In the genomic region with DNA sequence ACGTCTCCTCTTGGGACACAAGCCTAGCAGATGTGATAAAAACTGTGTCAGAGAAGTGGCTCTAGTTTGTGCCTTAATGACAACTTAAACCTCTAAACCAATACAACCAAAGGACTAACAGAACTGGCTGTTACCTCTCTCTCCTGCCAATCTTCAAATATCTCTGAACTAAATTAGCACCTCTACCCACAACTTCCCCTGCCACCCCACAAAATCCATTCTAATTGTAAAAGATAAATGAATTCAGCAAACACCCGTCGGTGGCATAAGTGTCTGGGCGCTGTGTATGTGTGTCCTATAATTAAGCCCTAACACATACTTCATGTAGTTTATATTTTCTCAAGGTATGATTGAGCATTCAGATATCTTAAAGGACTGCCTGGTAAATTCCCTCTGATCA, we compare ENCODE assay signal across 15 cellular contexts.
DNase-seq lines count a peak whose midpoint lies in the region; ATAC-seq, FAIRE-seq and TF ChIP-seq lines count a peak whose summit lies in the region.
"Had no signal": no experiment of that assay in that cellular context is flagged by ENCODE, and none has a peak within 500 bp of the region (broad histone marks: within the 10 kb centered on the region; RNA-seq: fewer than 3 reads in every experiment).

No MANE protein-coding gene starts in this region.

- H3K9me3 ChIP-seq in Karpas-422 (ENCODE audit: low read length): no peaks in the 10 kb centered on the region
- H3K9me3 ChIP-seq in GM12878 (replicated peaks; ENCODE audit: control insufficient read depth, insufficient read depth, low read length): no peaks in the 10 kb centered on the region
- no peaks in the 10 kb centered on the region for H3K9me3 ChIP-seq in tibial artery
- H3K9me3 ChIP-seq: A549, SJSA1 had no signal

- H3K4me2 ChIP-seq in Karpas-422 (ENCODE audit: low read depth, low read length, poor library complexity, severe bottlenecking) (no peak overlapping the region), GM12878 (ENCODE audit: control insufficient read depth, insufficient read depth) (no peak overlapping the region)
- H3K4me2 ChIP-seq: A549 had no signal

- H3K4me1 Mint-ChIP-seq in natural killer cell treated with Interleukin-12 subunit alpha and Interleukin-12 subunit beta and Interleukin-15 and Interleukin-18, amount 100 ng/mL, for 72 hours (ENCODE audit: low read depth in 2 of 2): peaks cover 13 to 16% of the 10 kb centered on the region in 2 donors
- H3K4me1 Mint-ChIP-seq in activated naive CD4-positive, alpha-beta T cell treated with anti-CD3 and anti-CD28 coated beads for 36 hours (ENCODE audit: low read depth): peaks cover 4% of the 10 kb centered on the region

- H3K9me3 Mint-ChIP-seq in natural killer cell treated with Interleukin-12 subunit alpha and Interleukin-12 subunit beta and Interleukin-15 and Interleukin-18, amount 100 ng/mL, for 72 hours: no peaks in the 10 kb centered on the region
- H3K9me3 Mint-ChIP-seq in activated naive CD4-positive, alpha-beta T cell treated with anti-CD3 and anti-CD28 coated beads for 36 hours: no peaks in the 10 kb centered on the region

- 74% methylated on average over 4 of the region's 4 CpGs for WGBS in GM12878 (ENCODE audit: insufficient coverage, insufficient replicate concordance, low lambda C conversion rate, missing lambda C conversion rate)

- H3K4me3 ChIP-seq in Karpas-422 (ENCODE audit: low read length) (no peak overlapping the region), GM12878 (no peak overlapping the region), tibial artery (no peak overlapping the region)
- H3K4me3 ChIP-seq: A549, SJSA1 had no signal

- H3K27me3 ChIP-seq in Karpas-422 (ENCODE audit: low read length): no peaks in the 10 kb centered on the region
- no peaks in the 10 kb centered on the region for H3K27me3 ChIP-seq in GM12878 (replicated peaks in 1 of 2; ENCODE audit: control insufficient read depth in 2 of 2, insufficient read depth in 2 of 2, low read length in 1 of 2)
- no peaks in the 10 kb centered on the region for H3K27me3 ChIP-seq in tibial artery
- H3K27me3 ChIP-seq: SJSA1 had no signal

- no peak for FAIRE-seq in GM12878 (lab: Jason Lieb, UNC)
- FAIRE-seq: A549, GM12892 had no signal

- H3K9me2 ChIP-seq in Karpas-422 (replicated peaks; ENCODE audit: insufficient read depth, low read length): no peaks in the 10 kb centered on the region

- no peak for TF ChIP-seq POLR2A in GM12878 (IDR thresholded peaks at IDR 0.05; ENCODE audit: low read depth, low read length)

- TF ChIP-seq CTCF in GM12878 (IDR thresholded peaks at IDR 0.05 in 2 of 3, conservative IDR thresholded peaks at IDR 0.05 in 1 of 3; ENCODE audit: control insufficient read depth in 2 of 3, extremely low read depth in 1 of 3, insufficient read depth in 1 of 3, low read depth in 3 of 3, low read length in 3 of 3): no peak
- no peak for TF ChIP-seq CTCF in tibial artery (IDR thresholded peaks at IDR 0.05)

- peak overlapping the region; percentile 42 for H3K4me3 Mint-ChIP-seq in natural killer cell treated with Interleukin-12 subunit alpha and Interleukin-12 subunit beta and Interleukin-15 and Interleukin-18, amount 100 ng/mL, for 72 hours
- H3K4me3 Mint-ChIP-seq in activated naive CD4-positive, alpha-beta T cell treated with anti-CD3 and anti-CD28 coated beads for 36 hours: no peak overlapping the region

- H4K20me1 ChIP-seq in Karpas-422 (ENCODE audit: insufficient read depth, low read depth, low read length) (peaks cover 53% of the 10 kb centered on the region), GM12878 (ENCODE audit: control insufficient read depth, insufficient read depth) (no peaks in the 10 kb centered on the region)

- DNase-seq in NCI-H2171 treated with DMSO at 0.1 percent for 48 hours (lab: John Stamatoyannopoulos, UW) (peak; percentile 5), NCI-H2171 (lab: John Stamatoyannopoulos, UW) (no peak), Karpas-422 (peak; percentile 17), GM12878 (ENCODE audit: low read depth, low spot score) (no peak), tibial artery (no peak), H4 (ENCODE audit: low spot score) (no peak)
- no peak for DNase-seq in natural killer cell treated with Interleukin-12 subunit alpha and Interleukin-12 subunit beta and Interleukin-15 and Interleukin-18, amount 100 ng/mL, for 72 hours (ENCODE audit: low spot score)
- no peak for DNase-seq in activated naive CD4-positive, alpha-beta T cell treated with anti-CD3 and anti-CD28 coated beads for 36 hours
- DNase-seq: C1 segment of cervical spinal cord, DND-41, GDM1, H7 had no signal

- intact Hi-C loops in GM12878 (cut with micrococcal nuclease; ENCODE audit: unreplicated experiment) (no loop called here), tibial artery (cut with DNase I; ENCODE audit: low total_unique reads) (no loop called here)
- intact Hi-C loops in activated naive CD4-positive, alpha-beta T cell treated with anti-CD3 and anti-CD28 coated beads for 36 hours (cut with micrococcal nuclease): no loop called here

- H3K36me3 ChIP-seq in Karpas-422 (ENCODE audit: insufficient read depth, low read length) (no peaks in the 10 kb centered on the region), GM12878 (ENCODE audit: control insufficient read depth in 2 of 2, insufficient read depth in 2 of 2, low read length in 1 of 2) (peaks cover 0 to under 1% of the 10 kb centered on the region in 2 experiments; a peak in 1 of 4 replicates), tibial artery (no peaks in the 10 kb centered on the region)
- H3K36me3 ChIP-seq: SJSA1 had no signal

- no TSS peak for BruUV-seq in GM12878 (replicated peaks; lab: Mats Ljungman, UMichigan)

- H3K27me3 Mint-ChIP-seq in natural killer cell treated with Interleukin-12 subunit alpha and Interleukin-12 subunit beta and Interleukin-15 and Interleukin-18, amount 100 ng/mL, for 72 hours: peaks cover 0 to 6% of the 10 kb centered on the region in 2 donors
- no peaks in the 10 kb centered on the region for H3K27me3 Mint-ChIP-seq in activated naive CD4-positive, alpha-beta T cell treated with anti-CD3 and anti-CD28 coated beads for 36 hours (ENCODE audit: low read depth)

- no peak overlapping the region for H3K9ac ChIP-seq in Karpas-422 (ENCODE audit: low read length)
- no peak overlapping the region for H3K9ac ChIP-seq in GM12878 (ENCODE audit: control insufficient read depth, insufficient read depth, low read length)

- SMC1A ChIA-PET in GM12878 (lab: Charles Lee; ENCODE audit: uncharacterized antibody, unreplicated experiment): interaction anchor here (1.0 to 5.8 kb wide), 11 partner anchors 13 to 137 kb away, joined by 3 to 44 read pairs (median 4); no protein-coding TSS in a partner anchor

- H3K4me1 ChIP-seq in Karpas-422 (ENCODE audit: low read length): peaks cover 16% of the 10 kb centered on the region
- H3K4me1 ChIP-seq in GM12878 (ENCODE audit: control insufficient read depth, insufficient read depth, low read length): peaks cover 3% of the 10 kb centered on the region
- H3K4me1 ChIP-seq in tibial artery: no peaks in the 10 kb centered on the region
- H3K4me1 ChIP-seq: A549, SJSA1 had no signal

- POLR2A ChIA-PET in GM12878 (lab: Charles Lee): interaction anchor here (1.1 to 1.4 kb wide), 2 partner anchors 19 to 22 kb away, joined by 3 read pairs; no protein-coding TSS in a partner anchor

- TF ChIP-seq RAD21 in GM12878 (IDR thresholded peaks at IDR 0.05; ENCODE audit: insufficient read depth, low read depth, low read length): no peak

- TF ChIP-seq EP300 in GM12878 (IDR thresholded peaks at IDR 0.05; ENCODE audit: borderline replicate concordance in 1 of 2, control insufficient read depth in 1 of 2, low read depth in 2 of 2, low read length in 2 of 2): no peak

- H3K36me3 Mint-ChIP-seq in natural killer cell treated with Interleukin-12 subunit alpha and Interleukin-12 subunit beta and Interleukin-15 and Interleukin-18, amount 100 ng/mL, for 72 hours: no peaks in the 10 kb centered on the region
- no peaks in the 10 kb centered on the region for H3K36me3 Mint-ChIP-seq in activated naive CD4-positive, alpha-beta T cell treated with anti-CD3 and anti-CD28 coated beads for 36 hours (ENCODE audit: low read depth)

- H3K79me2 ChIP-seq in Karpas-422 (ENCODE audit: low read length) (no peaks in the 10 kb centered on the region), GM12878 (ENCODE audit: control insufficient read depth, insufficient read depth, low read length) (no peaks in the 10 kb centered on the region; the same call in 1 of the 2 replicates)

- CTCF ChIA-PET in GM12878 (lab: Yijun Ruan, JAX): interaction anchor here (0.7 to 3.7 kb wide), 3 partner anchors 13 to 50 kb away, joined by 3 to 16 read pairs (median 3); no protein-coding TSS in a partner anchor
- CTCF ChIA-PET in activated naive CD4-positive, alpha-beta T cell treated with anti-CD3 and anti-CD28 coated beads for 36 hours (lab: Charles Lee): interaction anchor here (0.7 kb wide), 1 partner anchor 322 kb away, joined by 7 read pairs; no protein-coding TSS in a partner anchor

- no peak overlapping the region for H2AFZ ChIP-seq in Karpas-422 (ENCODE audit: low read length)
- H2AFZ ChIP-seq in GM12878 (ENCODE audit: control insufficient read depth, low read depth, low read length): no peak overlapping the region

- RAD21 ChIA-PET in GM12878 (lab: Charles Lee; ENCODE audit: unreplicated experiment): interaction anchor here (0.9 to 1.7 kb wide), 6 partner anchors 21 to 165 kb away, joined by 3 to 7 read pairs (median 5); no protein-coding TSS in a partner anchor

- in situ Hi-C loops in GM12878 (cut with MboI): no loop called here

- H3K27ac Mint-ChIP-seq in natural killer cell treated with Interleukin-12 subunit alpha and Interleukin-12 subunit beta and Interleukin-15 and Interleukin-18, amount 100 ng/mL, for 72 hours: peak overlapping the region in 1 of 2 donors; percentile 4
- no peak overlapping the region for H3K27ac Mint-ChIP-seq in activated naive CD4-positive, alpha-beta T cell treated with anti-CD3 and anti-CD28 coated beads for 36 hours

- H3K27ac ChIP-seq in Karpas-422 (ENCODE audit: low read length) (no peak overlapping the region), GM12878 (ENCODE audit: control insufficient read depth, insufficient read depth) (no peak overlapping the region), tibial artery (no peak overlapping the region)
- H3K27ac ChIP-seq: A549, SJSA1 had no signal

- ATAC-seq in GM12878: peak; percentile 64
- ATAC-seq in natural killer cell treated with Interleukin-12 subunit alpha and Interleukin-12 subunit beta and Interleukin-15 and Interleukin-18, amount 100 ng/mL, for 72 hours: peak in 1 of 2 donors; percentile 48
- ATAC-seq: A549 had no signal

TF ChIP-seq in GM12878, 131 proteins besides CTCF, POLR2A, EP300 and RAD21 (continues in another document):
- peak; percentile 16 to 23; a peak in 2 of 4 replicates for TF ChIP-seq IKZF2 (IDR thresholded peaks at IDR 0.05)
- TF ChIP-seq, protein P1, sequence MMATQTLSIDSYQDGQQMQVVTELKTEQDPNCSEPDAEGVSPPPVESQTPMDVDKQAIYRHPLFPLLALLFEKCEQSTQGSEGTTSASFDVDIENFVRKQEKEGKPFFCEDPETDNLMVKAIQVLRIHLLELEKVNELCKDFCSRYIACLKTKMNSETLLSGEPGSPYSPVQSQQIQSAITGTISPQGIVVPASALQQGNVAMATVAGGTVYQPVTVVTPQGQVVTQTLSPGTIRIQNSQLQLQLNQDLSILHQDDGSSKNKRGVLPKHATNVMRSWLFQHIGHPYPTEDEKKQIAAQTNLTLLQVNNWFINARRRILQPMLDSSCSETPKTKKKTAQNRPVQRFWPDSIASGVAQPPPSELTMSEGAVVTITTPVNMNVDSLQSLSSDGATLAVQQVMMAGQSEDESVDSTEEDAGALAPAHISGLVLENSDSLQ (IDR thresholded peaks at IDR 0.05): peak; percentile 73

Comparison
In these comparisons a context has a peak if more than half of its experiments do, and no peak if none do; other contexts are left out.
1. DNase-seq: peak in NCI-H2171 treated with DMSO at 0.1 percent for 48 hours (single experiment) and Karpas-422 (single experiment); none in NCI-H2171 (single experiment), GM12878 (single experiment), natural killer cell treated with Interleukin-12 subunit alpha and Interleukin-12 subunit beta and Interleukin-15 and Interleukin-18, amount 100 ng/mL, for 72 hours (single experiment), tibial artery (0 of 2), activated naive CD4-positive, alpha-beta T cell treated with anti-CD3 and anti-CD28 coated beads for 36 hours (single experiment) and H4 (single experiment).